ENCODE assay signal across 1 cellular context in the genomic region with DNA sequence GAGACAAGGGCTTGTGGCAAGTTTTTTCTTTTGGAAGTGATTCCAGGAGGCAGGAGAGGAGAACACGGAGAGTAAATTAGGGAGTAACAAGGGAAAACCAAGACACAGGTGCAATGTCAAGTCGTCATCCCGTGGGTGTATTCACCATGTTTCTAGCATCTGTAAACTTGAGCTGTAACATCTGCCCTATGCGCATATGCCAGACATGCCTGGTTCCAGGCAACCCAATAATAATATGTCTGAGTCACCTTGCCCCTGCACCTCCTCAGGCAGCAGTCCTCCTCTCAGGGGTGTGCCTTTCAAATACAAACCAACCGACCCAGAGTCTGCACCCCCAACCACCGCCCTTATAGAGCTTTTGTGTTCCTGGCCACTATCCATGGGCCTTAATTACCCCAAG.
TF ChIP-seq lines count a peak whose summit lies in the region.

No MANE protein-coding gene starts in this region.

TF ChIP-seq in GM23338, 12 proteins besides CTCF, POLR2A, EP300 and RAD21 (continued from another document):
- no peak for TF ChIP-seq CREB1 (CRISPR knock-in tag; IDR thresholded peaks at IDR 0.05; ENCODE audit: low read depth)
